10 cellular contexts compared by ENCODE assay signal in genomic region chr21:46110499-46111192, GRCh38. TPM values are rescaled to one million over a fixed set of nuclear protein-coding genes. Genes with fewer than 3 reads are reported as not detected.
DNase-seq lines count a peak whose midpoint lies in the region; ATAC-seq, FAIRE-seq and TF ChIP-seq lines count a peak whose summit lies in the region.
"Had no signal": no experiment of that assay in that cellular context is flagged by ENCODE, and none has a peak within 500 bp of the region (broad histone marks: within the 10 kb centered on the region; RNA-seq: fewer than 3 reads in every experiment).

No MANE protein-coding gene starts in this region.

- H3K4me1 ChIP-seq in adipocyte (ENCODE audit: control insufficient read depth, insufficient read depth, low read length) (peaks cover 37% of the 10 kb centered on the region), right atrium auricular region (peaks cover 0 to 26% of the 10 kb centered on the region in 2 donors), rectal smooth muscle tissue (ENCODE audit: control insufficient read depth, insufficient read depth, low read length) (peaks cover 20% of the 10 kb centered on the region)

- H3K4me3 ChIP-seq in adipocyte (ENCODE audit: low read length) (no peak overlapping the region), right atrium auricular region (no peak overlapping the region), rectal smooth muscle tissue (ENCODE audit: low read length) (no peak overlapping the region)

- peaks cover 13% of the 10 kb centered on the region for H3K27me3 Mint-ChIP-seq in stimulated activated memory B cell treated with anti-CD40 and anti-IgM and Interleukin-4, amounts not matched to agents 10 μg/mL and 1 μg/mL and 100 μg/mL, for 72 hours

- no peaks in the 10 kb centered on the region for H3K4me1 Mint-ChIP-seq in stimulated activated memory B cell treated with anti-CD40 and anti-IgM and Interleukin-4, amounts not matched to agents 10 μg/mL and 1 μg/mL and 100 μg/mL, for 72 hours

- no peak overlapping the region for H3K4me3 Mint-ChIP-seq in stimulated activated memory B cell treated with anti-CD40 and anti-IgM and Interleukin-4, amounts not matched to agents 10 μg/mL and 1 μg/mL and 100 μg/mL, for 72 hours

- peaks cover 15% of the 10 kb centered on the region for H3K9me3 Mint-ChIP-seq in stimulated activated memory B cell treated with anti-CD40 and anti-IgM and Interleukin-4, amounts not matched to agents 10 μg/mL and 1 μg/mL and 100 μg/mL, for 72 hours

- no peak overlapping the region for H3K27ac Mint-ChIP-seq in stimulated activated memory B cell treated with anti-CD40 and anti-IgM and Interleukin-4, amounts not matched to agents 10 μg/mL and 1 μg/mL and 100 μg/mL, for 72 hours

- no peak for FAIRE-seq in D721Med (lab: Jason Lieb, UNC)

- H3K27ac ChIP-seq in right atrium auricular region = peak overlapping the region; percentile 75 to 77
- peak overlapping the region; percentile 77 for H3K27ac ChIP-seq in rectal smooth muscle tissue (ENCODE audit: low read depth, low read length)

- peaks cover 92% of the 10 kb centered on the region for H3K36me3 ChIP-seq in adipocyte (ENCODE audit: control insufficient read depth, insufficient read depth, low read length, severe bottlenecking)
- peaks cover 40% of the 10 kb centered on the region for H3K36me3 ChIP-seq in right atrium auricular region
- peaks cover 23% of the 10 kb centered on the region for H3K36me3 ChIP-seq in rectal smooth muscle tissue (ENCODE audit: control insufficient read depth, insufficient read depth, low read length)

- H3K36me3 Mint-ChIP-seq in stimulated activated memory B cell treated with anti-CD40 and anti-IgM and Interleukin-4, amounts not matched to agents 10 μg/mL and 1 μg/mL and 100 μg/mL, for 72 hours = no peaks in the 10 kb centered on the region

- no peak for ATAC-seq in GM18867 (IDR thresholded peaks at IDR 0.05; ENCODE audit: unreplicated experiment)
- no peak for ATAC-seq in stimulated activated memory B cell treated with anti-CD40 and anti-IgM and Interleukin-4, amounts not matched to agents 10 μg/mL and 1 μg/mL and 100 μg/mL, for 72 hours

- H3K27me3 ChIP-seq in adipocyte (replicated peaks; ENCODE audit: control insufficient read depth, insufficient read depth, low read length) (no peaks in the 10 kb centered on the region), right atrium auricular region (no peaks in the 10 kb centered on the region), rectal smooth muscle tissue (ENCODE audit: control insufficient read depth, insufficient read depth, low read length) (no peaks in the 10 kb centered on the region)

- H3K9me3 ChIP-seq in adipocyte (ENCODE audit: control insufficient read depth, low read length) (peaks cover 10% of the 10 kb centered on the region), right atrium auricular region (peaks cover 0 to 17% of the 10 kb centered on the region in 2 donors)

- H3K9ac ChIP-seq in adipocyte (ENCODE audit: low read length) (peak overlapping the region; percentile 55), rectal smooth muscle tissue (ENCODE audit: low read length) (no peak overlapping the region)

- DNase-seq in D721Med (ENCODE audit: insufficient read length, low spot score) = peak; percentile 14
- DNase-seq in adipocyte (ENCODE audit: low read depth) = no peak
- DNase-seq in right atrium auricular region (ENCODE audit: low spot score) = peak; percentile 62
- DNase-seq in DMS79 (lab: John Stamatoyannopoulos, UW) = no peak
- DNase-seq in stimulated activated CD4-positive, alpha-beta T cell treated with anti-CD3 and anti-CD28 coated beads, Interleukin-4, amount 100 ng/mL, for 1 hour = no peak
- DNase-seq: HCEC 1CT, NCI-H2081 treated with DMSO at 0.1 percent for 48 hours had no signal

- TF ChIP-seq CTCF in D721Med (IDR thresholded peaks at IDR 0.05; ENCODE audit: insufficient read depth, missing control alignments) (no peak), right atrium auricular region (IDR thresholded peaks at IDR 0.05) (peak in 1 of 2 donors; percentile 34)

RNA-seq across cellular contexts. Expression of gene COL6A2, which starts 12.7 kb away (rescaled TPM):
- 100 to 1,000 TPM; 249 to 252 TPM for total RNA-seq in right atrium auricular region

RNA-seq across cellular contexts. Expression of gene FTCD, which starts 44.7 kb away (rescaled TPM):
- total RNA-seq in right atrium auricular region = under 1 TPM in 1 of 2 donors, not detected in 1; 0.24 TPM

Comparison
In these comparisons a context has a peak if more than half of its experiments do, and no peak if none do; other contexts are left out.
1. DNase-seq: peak in D721Med (single experiment) and right atrium auricular region (single experiment); none in adipocyte (single experiment), DMS79 (single experiment) and stimulated activated CD4-positive, alpha-beta T cell treated with anti-CD3 and anti-CD28 coated beads, Interleukin-4, amount 100 ng/mL, for 1 hour (single experiment).